ENCODE assay signal across 1 cellular context in the genomic region with DNA sequence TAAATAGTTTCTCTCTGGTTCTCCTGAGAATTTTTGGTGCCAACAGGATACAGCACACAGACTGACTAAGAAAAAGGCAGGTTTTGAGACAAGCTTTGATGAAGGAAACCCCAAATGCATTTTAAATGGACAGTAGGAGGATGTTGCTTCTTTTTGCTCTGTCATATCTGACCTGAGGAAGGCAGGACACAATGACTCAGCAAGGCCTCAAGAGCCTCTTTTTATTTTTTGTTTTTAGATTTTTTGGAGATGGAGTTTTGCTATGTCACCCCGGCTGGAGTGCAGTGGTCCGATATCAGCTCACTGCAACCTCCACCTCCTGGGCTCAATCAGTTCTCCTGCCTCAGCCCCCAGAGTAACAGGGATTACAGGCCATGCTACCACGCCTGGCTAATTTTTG.
TF ChIP-seq lines count a peak whose summit lies in the region.

No MANE protein-coding gene starts in this region.

TF ChIP-seq in GM23338, 12 proteins besides CTCF, POLR2A, EP300 and RAD21:
- TF ChIP-seq, protein P1, sequence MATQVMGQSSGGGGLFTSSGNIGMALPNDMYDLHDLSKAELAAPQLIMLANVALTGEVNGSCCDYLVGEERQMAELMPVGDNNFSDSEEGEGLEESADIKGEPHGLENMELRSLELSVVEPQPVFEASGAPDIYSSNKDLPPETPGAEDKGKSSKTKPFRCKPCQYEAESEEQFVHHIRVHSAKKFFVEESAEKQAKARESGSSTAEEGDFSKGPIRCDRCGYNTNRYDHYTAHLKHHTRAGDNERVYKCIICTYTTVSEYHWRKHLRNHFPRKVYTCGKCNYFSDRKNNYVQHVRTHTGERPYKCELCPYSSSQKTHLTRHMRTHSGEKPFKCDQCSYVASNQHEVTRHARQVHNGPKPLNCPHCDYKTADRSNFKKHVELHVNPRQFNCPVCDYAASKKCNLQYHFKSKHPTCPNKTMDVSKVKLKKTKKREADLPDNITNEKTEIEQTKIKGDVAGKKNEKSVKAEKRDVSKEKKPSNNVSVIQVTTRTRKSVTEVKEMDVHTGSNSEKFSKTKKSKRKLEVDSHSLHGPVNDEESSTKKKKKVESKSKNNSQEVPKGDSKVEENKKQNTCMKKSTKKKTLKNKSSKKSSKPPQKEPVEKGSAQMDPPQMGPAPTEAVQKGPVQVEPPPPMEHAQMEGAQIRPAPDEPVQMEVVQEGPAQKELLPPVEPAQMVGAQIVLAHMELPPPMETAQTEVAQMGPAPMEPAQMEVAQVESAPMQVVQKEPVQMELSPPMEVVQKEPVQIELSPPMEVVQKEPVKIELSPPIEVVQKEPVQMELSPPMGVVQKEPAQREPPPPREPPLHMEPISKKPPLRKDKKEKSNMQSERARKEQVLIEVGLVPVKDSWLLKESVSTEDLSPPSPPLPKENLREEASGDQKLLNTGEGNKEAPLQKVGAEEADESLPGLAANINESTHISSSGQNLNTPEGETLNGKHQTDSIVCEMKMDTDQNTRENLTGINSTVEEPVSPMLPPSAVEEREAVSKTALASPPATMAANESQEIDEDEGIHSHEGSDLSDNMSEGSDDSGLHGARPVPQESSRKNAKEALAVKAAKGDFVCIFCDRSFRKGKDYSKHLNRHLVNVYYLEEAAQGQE (IDR thresholded peaks at IDR 0.05; ENCODE audit: unreplicated experiment), result no peak
